ENCODE assay signal across 9 cellular contexts in the genomic region with DNA sequence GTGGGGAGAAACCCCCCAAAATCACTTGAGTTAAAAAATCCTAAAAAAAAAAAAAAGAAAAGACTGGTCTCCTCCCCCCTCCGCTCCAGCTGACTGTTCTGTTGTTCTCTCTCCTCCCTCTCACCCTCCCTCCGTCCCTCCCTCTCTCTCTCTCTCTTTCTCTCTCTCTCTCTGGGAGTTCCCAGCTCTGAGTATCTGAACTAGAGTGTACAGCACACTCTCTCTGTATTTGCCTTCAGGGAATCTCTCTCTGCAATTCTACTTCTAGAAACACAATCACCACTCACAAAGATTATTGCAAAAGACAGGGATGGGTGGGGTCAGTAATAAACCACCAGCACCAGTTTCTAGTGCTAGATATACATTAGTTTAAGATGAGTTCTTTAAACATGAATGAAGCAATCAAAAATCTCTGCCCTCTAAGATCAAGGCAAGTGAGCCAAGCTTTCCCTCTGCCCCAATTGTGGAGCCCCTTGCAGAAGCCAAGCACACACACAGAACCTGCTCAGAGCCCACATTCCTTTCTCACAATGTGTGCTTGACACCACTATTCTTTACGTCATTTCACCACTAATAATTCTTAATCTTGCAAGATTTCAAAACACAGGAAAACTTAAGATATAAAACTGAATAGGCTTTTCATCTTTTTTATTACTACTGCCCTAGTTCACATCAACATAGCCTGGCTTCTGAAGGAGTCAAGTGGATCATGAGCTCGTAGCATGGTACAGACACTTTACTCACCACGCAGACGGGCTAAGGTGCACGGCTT.
DNase-seq lines count a peak whose midpoint lies in the region; ATAC-seq and TF ChIP-seq lines count a peak whose summit lies in the region.
"Had no signal": no experiment of that assay in that cellular context is flagged by ENCODE, and none has a peak within 500 bp of the region (broad histone marks: within the 10 kb centered on the region; RNA-seq: fewer than 3 reads in every experiment).

No MANE protein-coding gene starts in this region.

- in situ Hi-C loops in Caki2 (cut with HindIII; ENCODE audit: low pct_unique_long_range_greater_than_20kb, low sequenced_read_pairs): no loop called here

- peak overlapping the region; percentile 65 for H3K4me3 ChIP-seq in psoas muscle

- ATAC-seq in Right ventricle myocardium superior (ENCODE audit: poor library complexity): peak; percentile 94
- ATAC-seq in psoas muscle: peak; percentile 79 to 87 (median 86)
- no peak for ATAC-seq in HG02981 (IDR thresholded peaks at IDR 0.05; ENCODE audit: unreplicated experiment)
- ATAC-seq in HG03175 (IDR thresholded peaks at IDR 0.05; ENCODE audit: unreplicated experiment): no peak
- ATAC-seq in HG02642 (IDR thresholded peaks at IDR 0.05; ENCODE audit: poor library complexity, unreplicated experiment): no peak

- no peak for TF ChIP-seq CTCF in psoas muscle (IDR thresholded peaks at IDR 0.05)

- H3K4me1 ChIP-seq in psoas muscle: peaks cover 55% of the 10 kb centered on the region

- no peaks in the 10 kb centered on the region for H3K27me3 ChIP-seq in psoas muscle (ENCODE audit: insufficient read depth in 3 of 3, low read length in 2 of 3)

- peak overlapping the region; percentile 89 for H3K27ac ChIP-seq in psoas muscle

- H3K9me3 ChIP-seq in psoas muscle: no peaks in the 10 kb centered on the region

- intact Hi-C loops in Right ventricle myocardium superior (cut with DNase I) (no loop called here), psoas muscle (cut with DNase I) (loop anchor here in 1 of 2 donors (5.0 kb wide), 1 partner anchor 48 kb away; no protein-coding TSS in a partner anchor)

- H3K36me3 ChIP-seq in psoas muscle (ENCODE audit: insufficient read depth in 1 of 2, low read depth in 1 of 2): no peaks in the 10 kb centered on the region

- DNase-seq in Caki2 (ENCODE audit: low read depth) (peak; percentile 61), T1000 (lab: John Stamatoyannopoulos, UW) (peak; percentile 22), Right ventricle myocardium superior (no peak), psoas muscle (no peak)
- no peak for DNase-seq in activated effector memory CD4-positive, alpha-beta T cell treated with anti-CD3 and anti-CD28 coated beads, Interleukin-2, amount 50 U/mL, for 16 hours
- DNase-seq: GDM1 had no signal

- 26 to 48% (median 29%) methylated on average over 7 of the region's 7 CpGs for WGBS in psoas muscle, 3 donors

Comparison
In these comparisons a context has a peak if more than half of its experiments do, and no peak if none do; other contexts are left out.
1. DNase-seq: peak in Caki2 (single experiment) and T1000 (single experiment); none in Right ventricle myocardium superior (single experiment), psoas muscle (0 of 2) and activated effector memory CD4-positive, alpha-beta T cell treated with anti-CD3 and anti-CD28 coated beads, Interleukin-2, amount 50 U/mL, for 16 hours (single experiment).
2. ATAC-seq: peak in Right ventricle myocardium superior (single experiment) and psoas muscle (4 of 4); none in HG02981 (single experiment), HG03175 (single experiment) and HG02642 (single experiment).